In genomic region chr1:94778808-94779207, GRCh38 we compare ENCODE assay signal across 21 cellular contexts. TPM values are rescaled to one million over a fixed set of nuclear protein-coding genes. Genes with fewer than 3 reads are reported as not detected.
"Had no signal": no experiment of that assay in that cellular context is flagged by ENCODE, and none has a peak within 500 bp of the region (broad histone marks: within the 10 kb centered on the region; RNA-seq: fewer than 3 reads in every experiment).

No MANE protein-coding gene starts in this region.

- H3K9me3 Mint-ChIP-seq: activated CD4-positive, alpha-beta memory T cell treated with anti-CD3 and anti-CD28 coated beads for 36 hours; activated naive CD4-positive, alpha-beta T cell treated with anti-CD3 and anti-CD28 coated beads, Interleukin-2, amount 50 U/mL, for 24 hours; activated T-helper 1 cell treated with anti-CD3 and anti-CD28 coated beads, Interleukin-12 subunit alpha, Interleukin-12 subunit beta, Interleukin-2, Interleukin-4 antibody, amounts not matched to agents 30 ng/mL and 10 ng/mL and 1 ng/mL, durations not matched to agents 14 hours and 24 hours and 36 hours; natural killer cell; T-helper 1 cell treated with Interleukin-12 subunit alpha and Interleukin-12 subunit beta and Interleukin-4 antibody, amounts not matched to agents 30 μg/mL and 1 μg/mL, for 36 hours had no signal

- H3K36me3 Mint-ChIP-seq: activated CD4-positive, alpha-beta memory T cell treated with anti-CD3 and anti-CD28 coated beads for 36 hours; activated naive CD4-positive, alpha-beta T cell treated with anti-CD3 and anti-CD28 coated beads, Interleukin-2, amount 50 U/mL, for 24 hours; natural killer cell had no signal

- H3K27ac Mint-ChIP-seq: activated CD4-positive, alpha-beta memory T cell treated with anti-CD3 and anti-CD28 coated beads for 36 hours; activated naive CD4-positive, alpha-beta T cell treated with anti-CD3 and anti-CD28 coated beads, Interleukin-2, amount 50 U/mL, for 24 hours; activated T-helper 1 cell treated with anti-CD3 and anti-CD28 coated beads, Interleukin-12 subunit alpha, Interleukin-12 subunit beta, Interleukin-2, Interleukin-4 antibody, amounts not matched to agents 30 ng/mL and 10 ng/mL and 1 ng/mL, durations not matched to agents 14 hours and 24 hours and 36 hours; mesothelial cell of epicardium; natural killer cell; T-helper 1 cell treated with Interleukin-12 subunit alpha and Interleukin-12 subunit beta and Interleukin-4 antibody, amounts not matched to agents 30 μg/mL and 1 μg/mL, for 36 hours had no signal

- H3K27ac ChIP-seq: heart right ventricle, left lung, prostate gland, spleen, upper lobe of right lung had no signal

- DNase-seq: activated CD4-positive, alpha-beta memory T cell treated with anti-CD3 and anti-CD28 coated beads for 36 hours; activated CD4-positive, alpha-beta T cell treated with anti-CD3 and anti-CD28 coated beads for 48 hours; activated gamma-delta T cell treated with Interleukin-2 at 50 U/mL for 16 hours; activated T-cell treated with anti-CD3 and anti-CD28 coated beads for 4 hours; aorta; central memory CD4-positive, alpha-beta T cell; effector memory CD4-positive, alpha-beta T cell; heart right ventricle; left lung; natural killer cell; spleen; stimulated activated CD4-positive, alpha-beta T cell treated with anti-CD3 and anti-CD28 coated beads, Interleukin-4, amount 100 ng/mL, for 1 hour; stimulated activated naive CD4-positive, alpha-beta T cell treated with Interleukin-2 at 50 U/mL for 16 hours; T1000; upper lobe of right lung had no signal

- ATAC-seq: esophagus mucosa, heart right ventricle, left lung, natural killer cell, upper lobe of right lung had no signal

- H3K4me3 Mint-ChIP-seq: activated CD4-positive, alpha-beta memory T cell treated with anti-CD3 and anti-CD28 coated beads for 36 hours; activated naive CD4-positive, alpha-beta T cell treated with anti-CD3 and anti-CD28 coated beads, Interleukin-2, amount 50 U/mL, for 24 hours; activated T-helper 1 cell treated with anti-CD3 and anti-CD28 coated beads, Interleukin-12 subunit alpha, Interleukin-12 subunit beta, Interleukin-2, Interleukin-4 antibody, amounts not matched to agents 30 ng/mL and 10 ng/mL and 1 ng/mL, durations not matched to agents 14 hours and 24 hours and 36 hours; mesothelial cell of epicardium; natural killer cell; T-helper 1 cell treated with Interleukin-12 subunit alpha and Interleukin-12 subunit beta and Interleukin-4 antibody, amounts not matched to agents 30 μg/mL and 1 μg/mL, for 36 hours had no signal

- H3K4me1 Mint-ChIP-seq: activated naive CD4-positive, alpha-beta T cell treated with anti-CD3 and anti-CD28 coated beads, Interleukin-2, amount 50 U/mL, for 24 hours; natural killer cell had no signal

RNA-seq across cellular contexts. Expression of gene SLC44A3, which starts 41.3 kb away (rescaled TPM):
- total RNA-seq: activated T-helper 1 cell treated with anti-CD3 and anti-CD28 coated beads, Interleukin-12 subunit alpha, Interleukin-12 subunit beta, Interleukin-2, Interleukin-4 antibody, amounts not matched to agents 30 ng/mL and 10 ng/mL and 1 ng/mL, durations not matched to agents 14 hours and 24 hours and 36 hours had no signal
